ENCODE assay signal across 1 cellular context in genomic region chr15:75776075-75776443, GRCh38.
A peak's percentile ranks its signal among the peaks of the same experiment; 100 is the strongest.
TF ChIP-seq lines count a peak whose summit lies in the region.

No MANE protein-coding gene starts in this region.

TF ChIP-seq in HEK293, 187 proteins besides CTCF, POLR2A, EP300 and RAD21 (continued from another document):
- TF ChIP-seq ZSCAN5A (tag by site-specific recombination; IDR thresholded peaks at IDR 0.05) (no peak), PRDM4 (tag by site-specific recombination; IDR thresholded peaks at IDR 0.05) (no peak), ZNF24 (tag by site-specific recombination; IDR thresholded peaks at IDR 0.05) (no peak), ZBTB48 (tag by site-specific recombination; IDR thresholded peaks at IDR 0.05) (peak; percentile 43; the same call in 1 of the 2 replicates), ZNF426 (tag by site-specific recombination; IDR thresholded peaks at IDR 0.05) (no peak), ZNF223 (tag by site-specific recombination; IDR thresholded peaks at IDR 0.05) (no peak), ZBTB44 (tag by site-specific recombination; IDR thresholded peaks at IDR 0.05) (no peak), ZSCAN4 (tag by site-specific recombination; IDR thresholded peaks at IDR 0.05) (no peak), SCRT1 (tag by site-specific recombination; IDR thresholded peaks at IDR 0.05; ENCODE audit: borderline replicate concordance) (no peak), ZNF211 (tag by site-specific recombination; IDR thresholded peaks at IDR 0.05; ENCODE audit: low read depth) (no peak), WT1 (tag by site-specific recombination; IDR thresholded peaks at IDR 0.05) (0 out of 2 replicates have a peak, but pooled peaks have one; percentile 30), KLF7 (tag by site-specific recombination; IDR thresholded peaks at IDR 0.05; ENCODE audit: borderline replicate concordance) (no peak), ZNF16 (tag by site-specific recombination; IDR thresholded peaks at IDR 0.05; ENCODE audit: low read depth) (no peak), ZNF416 (tag by site-specific recombination; IDR thresholded peaks at IDR 0.05) (no peak), GLIS1 (tag by site-specific recombination; IDR thresholded peaks at IDR 0.05) (peak; percentile 91), SETDB1 (IDR thresholded peaks at IDR 0.05; ENCODE audit: insufficient read length, low read length) (no peak), ELK4 (IDR thresholded peaks at IDR 0.05; ENCODE audit: borderline replicate concordance, low read depth, low read length) (no peak), GLIS2 (tag by site-specific recombination; IDR thresholded peaks at IDR 0.05) (peak; percentile 50; the same call in 1 of the 2 replicates), ZNF629 (tag by site-specific recombination; IDR thresholded peaks at IDR 0.05) (peak; percentile 91), ZNF626 (tag by site-specific recombination; IDR thresholded peaks at IDR 0.05) (no peak), ZNF214 (tag by site-specific recombination; IDR thresholded peaks at IDR 0.05; ENCODE audit: borderline replicate concordance) (no peak), ZNF114 (tag by site-specific recombination; IDR thresholded peaks at IDR 0.05) (no peak), ZNF610 (tag by site-specific recombination; IDR thresholded peaks at IDR 0.05; ENCODE audit: borderline replicate concordance) (no peak), ZNF133 (tag by site-specific recombination; IDR thresholded peaks at IDR 0.05) (no peak), TSHZ1 (tag by site-specific recombination; IDR thresholded peaks at IDR 0.05; ENCODE audit: borderline replicate concordance) (no peak; the same call in 1 of the 2 replicates), ZNF138 (tag by site-specific recombination; IDR thresholded peaks at IDR 0.05; ENCODE audit: borderline replicate concordance) (no peak), ZNF692 (tag by site-specific recombination; IDR thresholded peaks at IDR 0.05) (0 out of 2 replicates have a peak, but pooled peaks have one; percentile 29), KLF16 (tag by site-specific recombination; IDR thresholded peaks at IDR 0.05) (no peak), ZNF837 (tag by site-specific recombination; IDR thresholded peaks at IDR 0.05) (no peak), ZNF341 (tag by site-specific recombination; IDR thresholded peaks at IDR 0.05; ENCODE audit: low read depth) (no peak), ZBTB8A (tag by site-specific recombination; IDR thresholded peaks at IDR 0.05) (no peak), ZNF600 (tag by site-specific recombination; IDR thresholded peaks at IDR 0.05) (no peak)
